In genomic region chr6:149248263-149248662, GRCh38 we compare ENCODE assay signal across 6 cellular contexts.
DNase-seq lines count a peak whose midpoint lies in the region; ATAC-seq, FAIRE-seq and TF ChIP-seq lines count a peak whose summit lies in the region.
"Not testable (repeated sequence)": the region's sequence is repeated elsewhere in the genome, so short reads cannot be mapped to it uniquely, and the experiment has no call there.

No MANE protein-coding gene starts in this region.

- H3K9me1 ChIP-seq in K562 (ENCODE audit: control insufficient read depth, insufficient read depth, low read length) = not testable (repeated sequence)

- not testable (repeated sequence) for TF ChIP-seq RAD21 in K562 (CRISPR knock-in tag; conservative IDR thresholded peaks at IDR 0.05 in 1 of 2, IDR thresholded peaks at IDR 0.05 in 1 of 2)

- H3K4me3 ChIP-seq in CD4-positive, CD25-positive, alpha-beta regulatory T cell (ENCODE audit: low read depth, low read length); K562: not testable (repeated sequence)

- not testable (repeated sequence) for TF ChIP-seq CTCF in K562 (IDR thresholded peaks at IDR 0.05 in 2 of 3, conservative IDR thresholded peaks at IDR 0.05 in 1 of 3; ENCODE audit: insufficient read depth in 2 of 3, low read depth in 1 of 3, low read length in 3 of 3)

- H3K9me3 Mint-ChIP-seq in CD4-positive, CD25-positive, alpha-beta regulatory T cell; naive B cell; stimulated activated effector memory CD8-positive, alpha-beta T cell treated with anti-CD3 and anti-CD28 coated beads, Interleukin-12 subunit alpha, Interleukin-12 subunit beta, amount 100 ng/mL, for 72 hours: not testable (repeated sequence)
- H3K9me3 Mint-ChIP-seq in activated T-helper 1 cell treated with anti-CD3 and anti-CD28 coated beads, Interleukin-12 subunit alpha, Interleukin-12 subunit beta, Interleukin-2, Interleukin-4 antibody, amounts not matched to agents 30 ng/mL and 10 ng/mL and 1 ng/mL, durations not matched to agents 14 hours and 24 hours and 36 hours = peaks cover 11% of the 10 kb centered on the region

- not testable (repeated sequence) for H3K36me3 Mint-ChIP-seq in CD4-positive, CD25-positive, alpha-beta regulatory T cell; T-helper 17 cell (ENCODE audit: low read depth); naive B cell; stimulated activated effector memory CD8-positive, alpha-beta T cell treated with anti-CD3 and anti-CD28 coated beads, Interleukin-12 subunit alpha, Interleukin-12 subunit beta, amount 100 ng/mL, for 72 hours
- peaks cover 14% of the 10 kb centered on the region for H3K36me3 Mint-ChIP-seq in activated T-helper 1 cell treated with anti-CD3 and anti-CD28 coated beads, Interleukin-12 subunit alpha, Interleukin-12 subunit beta, Interleukin-2, Interleukin-4 antibody, amounts not matched to agents 30 ng/mL and 10 ng/mL and 1 ng/mL, durations not matched to agents 14 hours and 24 hours and 36 hours (ENCODE audit: low read depth)

- H3K27me3 ChIP-seq in CD4-positive, CD25-positive, alpha-beta regulatory T cell (ENCODE audit: control insufficient read depth, insufficient read depth, low read length) = not testable (repeated sequence)
- H3K27me3 ChIP-seq in K562 (ENCODE audit: control insufficient read depth in 2 of 2, insufficient read depth in 2 of 2, low read length in 2 of 2) = peaks cover 7 to 17% of the 10 kb centered on the region in 2 experiments; a peak in 3 of 5 replicates

- peaks cover 15% of the 10 kb centered on the region for H3K4me1 ChIP-seq in CD4-positive, CD25-positive, alpha-beta regulatory T cell (ENCODE audit: control insufficient read depth, insufficient read depth, low read length, poor library complexity, severe bottlenecking)
- peaks cover 0 to 10% of the 10 kb centered on the region in 2 experiments; a peak in 3 of 5 replicates for H3K4me1 ChIP-seq in K562 (replicated peaks in 1 of 2; ENCODE audit: control insufficient read depth in 2 of 2, insufficient read depth in 2 of 2, low read length in 2 of 2)

- not testable (repeated sequence) for H3K27me3 Mint-ChIP-seq in CD4-positive, CD25-positive, alpha-beta regulatory T cell; T-helper 17 cell; activated T-helper 1 cell treated with anti-CD3 and anti-CD28 coated beads, Interleukin-12 subunit alpha, Interleukin-12 subunit beta, Interleukin-2, Interleukin-4 antibody, amounts not matched to agents 30 ng/mL and 10 ng/mL and 1 ng/mL, durations not matched to agents 14 hours and 24 hours and 36 hours (ENCODE audit: insufficient read depth); naive B cell

- peaks cover 12 to 58% (median 32%) of the 10 kb centered on the region in 4 donors for H3K4me1 Mint-ChIP-seq in CD4-positive, CD25-positive, alpha-beta regulatory T cell
- H3K4me1 Mint-ChIP-seq in T-helper 17 cell (peaks cover 29% of the 10 kb centered on the region), naive B cell (peaks cover 38 to 49% (median 45%) of the 10 kb centered on the region in 3 donors)
- peaks cover 44% of the 10 kb centered on the region for H3K4me1 Mint-ChIP-seq in activated T-helper 1 cell treated with anti-CD3 and anti-CD28 coated beads, Interleukin-12 subunit alpha, Interleukin-12 subunit beta, Interleukin-2, Interleukin-4 antibody, amounts not matched to agents 30 ng/mL and 10 ng/mL and 1 ng/mL, durations not matched to agents 14 hours and 24 hours and 36 hours (ENCODE audit: low read depth)
- H3K4me1 Mint-ChIP-seq in stimulated activated effector memory CD8-positive, alpha-beta T cell treated with anti-CD3 and anti-CD28 coated beads, Interleukin-12 subunit alpha, Interleukin-12 subunit beta, amount 100 ng/mL, for 72 hours = peaks cover 31% of the 10 kb centered on the region

- H3K4me2 ChIP-seq in K562 (ENCODE audit: insufficient read depth, low read length) = not testable (repeated sequence)

- CTCF ChIA-PET in K562 (lab: Yijun Ruan, JAX; ENCODE audit: low intra/inter-chr PET ratio) = not testable (repeated sequence)

- peak overlapping the region in 2 of 4 donors; percentile 28 to 72 for H3K4me3 Mint-ChIP-seq in CD4-positive, CD25-positive, alpha-beta regulatory T cell
- H3K4me3 Mint-ChIP-seq in T-helper 17 cell (peak overlapping the region; percentile 65), naive B cell (peak overlapping the region in 5 of 8 donors; percentile 12 to 51 (median 44))
- peak overlapping the region; percentile 63 for H3K4me3 Mint-ChIP-seq in activated T-helper 1 cell treated with anti-CD3 and anti-CD28 coated beads, Interleukin-12 subunit alpha, Interleukin-12 subunit beta, Interleukin-2, Interleukin-4 antibody, amounts not matched to agents 30 ng/mL and 10 ng/mL and 1 ng/mL, durations not matched to agents 14 hours and 24 hours and 36 hours
- not testable (repeated sequence) for H3K4me3 Mint-ChIP-seq in stimulated activated effector memory CD8-positive, alpha-beta T cell treated with anti-CD3 and anti-CD28 coated beads, Interleukin-12 subunit alpha, Interleukin-12 subunit beta, amount 100 ng/mL, for 72 hours

- not testable (repeated sequence) for BruUV-seq in K562 (replicated peaks; lab: Mats Ljungman, UMichigan)

- not testable (repeated sequence) for H3K9me3 ChIP-seq in CD4-positive, CD25-positive, alpha-beta regulatory T cell (ENCODE audit: control insufficient read depth in 2 of 2, low read length in 2 of 2); T-helper 17 cell (ENCODE audit: control insufficient read depth, low read length, poor library complexity, severe bottlenecking); K562 (replicated peaks; ENCODE audit: control insufficient read depth, insufficient read depth, low read depth, low read length)

- H4K20me1 ChIP-seq in K562 (replicated peaks; ENCODE audit: control insufficient read depth, insufficient read depth, low read length) = not testable (repeated sequence)

- H3K27ac ChIP-seq in CD4-positive, CD25-positive, alpha-beta regulatory T cell (ENCODE audit: insufficient read depth, low read length, poor library complexity, severe bottlenecking); K562 (ENCODE audit: extremely low read depth, low read depth, low read length): not testable (repeated sequence)

- not testable (repeated sequence) for FAIRE-seq in K562 (lab: Jason Lieb, UNC)

- H2AFZ ChIP-seq in K562 (ENCODE audit: low read depth, low read length) = peak overlapping the region; percentile 24; the same call in 1 of the 2 replicates

- POLR2A ChIA-PET in K562 (lab: Yijun Ruan, JAX) = not testable (repeated sequence)

- in situ Hi-C loops in K562 (cut with MboI) = not testable (repeated sequence)

- H3K36me3 ChIP-seq in CD4-positive, CD25-positive, alpha-beta regulatory T cell (ENCODE audit: control insufficient read depth, insufficient read depth, low read length); K562 (ENCODE audit: control insufficient read depth, insufficient read depth, low read length): not testable (repeated sequence)

- 77% methylated on average over 4 of the region's 5 CpGs for WGBS in K562 (ENCODE audit: insufficient coverage, low coverage, missing lambda C conversion rate)

- intact Hi-C loops in activated T-helper 1 cell treated with anti-CD3 and anti-CD28 coated beads, Interleukin-12 subunit alpha, Interleukin-12 subunit beta, Interleukin-2, Interleukin-4 antibody, amounts not matched to agents 30 ng/mL and 10 ng/mL and 1 ng/mL, durations not matched to agents 14 hours and 24 hours and 36 hours (cut with micrococcal nuclease); K562 (cut with micrococcal nuclease): not testable (repeated sequence)

- DNase-seq in CD4-positive, CD25-positive, alpha-beta regulatory T cell; T-helper 17 cell; activated T-helper 1 cell treated with anti-CD3 and anti-CD28 coated beads, Interleukin-12 subunit alpha, Interleukin-12 subunit beta, Interleukin-2, Interleukin-4 antibody, amounts not matched to agents 30 ng/mL and 10 ng/mL and 1 ng/mL, durations not matched to agents 14 hours and 24 hours and 36 hours (ENCODE audit: low spot score); K562 (ENCODE audit: extremely low read depth in 1 of 4, low spot score in 3 of 4); naive B cell; stimulated activated effector memory CD8-positive, alpha-beta T cell treated with anti-CD3 and anti-CD28 coated beads, Interleukin-12 subunit alpha, Interleukin-12 subunit beta, amount 100 ng/mL, for 72 hours (ENCODE audit: low spot score in 2 of 2): not testable (repeated sequence)

- not testable (repeated sequence) for TF ChIP-seq EP300 in K562 (IDR thresholded peaks at IDR 0.05; ENCODE audit: low read length)

- H3K79me2 ChIP-seq in K562 (ENCODE audit: control insufficient read depth, insufficient read depth, low read length) = not testable (repeated sequence)

- ATAC-seq in CD4-positive, CD25-positive, alpha-beta regulatory T cell (ENCODE audit: low read depth in 2 of 2); T-helper 17 cell; K562; naive B cell (ENCODE audit: low read depth in 2 of 2); stimulated activated effector memory CD8-positive, alpha-beta T cell treated with anti-CD3 and anti-CD28 coated beads, Interleukin-12 subunit alpha, Interleukin-12 subunit beta, amount 100 ng/mL, for 72 hours: not testable (repeated sequence)

- not testable (repeated sequence) for H3K9ac ChIP-seq in K562 (ENCODE audit: insufficient read depth in 1 of 2, low read depth in 2 of 2, low read length in 2 of 2)

- not testable (repeated sequence) for TF ChIP-seq POLR2A in K562 (conservative IDR thresholded peaks at IDR 0.05)

- peak overlapping the region in 2 of 3 donors; percentile 63 to 92 for H3K27ac Mint-ChIP-seq in CD4-positive, CD25-positive, alpha-beta regulatory T cell
- H3K27ac Mint-ChIP-seq in T-helper 17 cell = peak overlapping the region; percentile 56
- H3K27ac Mint-ChIP-seq in activated T-helper 1 cell treated with anti-CD3 and anti-CD28 coated beads, Interleukin-12 subunit alpha, Interleukin-12 subunit beta, Interleukin-2, Interleukin-4 antibody, amounts not matched to agents 30 ng/mL and 10 ng/mL and 1 ng/mL, durations not matched to agents 14 hours and 24 hours and 36 hours = peak overlapping the region; percentile 79
- not testable (repeated sequence) for H3K27ac Mint-ChIP-seq in naive B cell
- H3K27ac Mint-ChIP-seq in stimulated activated effector memory CD8-positive, alpha-beta T cell treated with anti-CD3 and anti-CD28 coated beads, Interleukin-12 subunit alpha, Interleukin-12 subunit beta, amount 100 ng/mL, for 72 hours = peak overlapping the region; percentile 53
